Comparison of ENCODE assay signal across 10 cellular contexts in the genomic region with DNA sequence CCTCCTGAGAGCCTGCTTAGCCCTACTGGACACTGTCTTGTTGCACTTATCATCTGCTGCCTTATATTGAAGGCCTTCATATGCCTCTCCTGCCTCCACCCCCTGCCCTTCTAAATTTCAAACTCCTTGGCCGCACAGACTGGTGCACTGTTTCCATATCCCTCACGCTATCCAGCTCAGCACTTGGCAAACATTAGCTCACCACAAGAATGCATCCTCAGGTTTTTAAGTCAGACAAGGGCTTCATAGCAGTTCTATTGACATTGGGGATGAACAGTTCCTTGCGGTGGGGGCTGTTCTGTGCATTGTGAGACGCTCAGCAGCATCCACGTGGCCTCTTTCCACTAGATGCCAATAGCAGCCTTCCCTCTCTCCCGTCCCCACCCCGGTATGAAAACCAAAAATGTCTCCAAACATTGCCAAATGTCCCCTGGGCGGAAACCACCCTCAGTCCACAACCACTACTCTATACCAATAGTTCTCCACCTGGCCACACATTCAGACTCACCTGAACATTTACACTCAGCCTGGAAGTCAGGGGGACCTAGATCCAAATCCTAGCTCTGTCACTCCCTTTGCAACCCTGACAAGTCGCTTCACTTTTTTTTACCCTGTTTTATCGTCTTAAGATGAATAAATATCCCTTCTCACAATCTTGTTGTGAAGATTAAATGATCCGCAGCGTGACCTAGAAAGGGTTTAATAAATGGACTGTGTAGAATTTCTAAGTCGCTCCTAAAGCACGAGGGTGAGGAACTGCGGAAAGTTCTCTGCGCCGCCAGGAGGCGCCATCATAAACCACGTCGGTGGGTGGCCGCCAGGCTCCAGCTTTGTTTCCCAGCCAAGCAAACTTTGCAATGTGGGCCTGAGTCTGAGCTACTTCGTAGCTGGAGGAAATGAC. TPM values are rescaled to one million over a fixed set of nuclear protein-coding genes. Genes with fewer than 3 reads are reported as not detected.
A peak's percentile ranks its signal among the peaks of the same experiment; 100 is the strongest.
DNase-seq lines count a peak whose midpoint lies in the region; ATAC-seq and TF ChIP-seq lines count a peak whose summit lies in the region.
"Had no signal": no experiment of that assay in that cellular context is flagged by ENCODE, and none has a peak within 500 bp of the region (broad histone marks: within the 10 kb centered on the region; RNA-seq: fewer than 3 reads in every experiment).

No MANE protein-coding gene starts in this region.

- H3K27me3 ChIP-seq in DOHH2 (ENCODE audit: control insufficient read depth, low read length) (peaks cover 18% of the 10 kb centered on the region), Karpas-422 (ENCODE audit: low read length) (no peaks in the 10 kb centered on the region), lower lobe of right lung (ENCODE audit: low read depth) (peaks cover 10% of the 10 kb centered on the region), stomach (peaks cover 0 to 47% (median 0%) of the 10 kb centered on the region in 3 donors)

- H3K27ac Mint-ChIP-seq in WTC11, result no peak overlapping the region
- H3K27ac Mint-ChIP-seq: stimulated activated naive CD8-positive, alpha-beta T cell treated with anti-CD3 and anti-CD28 coated beads, Interleukin-15, Interleukin-2, amounts not matched to agents 100 ng/mL and 50 ng/mL, for 24 hours had no signal

- H3K9me3 ChIP-seq in DOHH2 (ENCODE audit: control insufficient read depth, insufficient read depth, low read length) (no peaks in the 10 kb centered on the region), Karpas-422 (ENCODE audit: low read length) (no peaks in the 10 kb centered on the region), lower lobe of right lung (no peaks in the 10 kb centered on the region), stomach (no peaks in the 10 kb centered on the region)

- H3K4me1 Mint-ChIP-seq in WTC11, result no peaks in the 10 kb centered on the region; the same call in 1 of the 2 replicates

- CTCF ChIA-PET in WTC11 (lab: Charles Lee), result interaction anchor here (0.5 to 7.2 kb wide), 50 partner anchors 8 to 1709 kb away, joined by 3 to 190 read pairs (median 4); a partner anchor contains a TSS

- no peaks in the 10 kb centered on the region for H3K36me3 Mint-ChIP-seq in WTC11

- POLR2A ChIA-PET in WTC11 (lab: Charles Lee), result interaction anchor here (1.0 kb wide), 1 partner anchor 68 kb away, joined by 4 read pairs; no protein-coding TSS in a partner anchor

- H3K27ac ChIP-seq in DOHH2 (ENCODE audit: low read depth, low read length), result no peak overlapping the region
- H3K27ac ChIP-seq in Karpas-422 (ENCODE audit: low read length), result no peak overlapping the region
- H3K27ac ChIP-seq in lower lobe of right lung, result no peak overlapping the region
- no peak overlapping the region for H3K27ac ChIP-seq in stomach

- H3K79me2 ChIP-seq in DOHH2 (ENCODE audit: control insufficient read depth, low read length) (no peaks in the 10 kb centered on the region), Karpas-422 (ENCODE audit: low read length) (no peaks in the 10 kb centered on the region)

- H3K36me3 ChIP-seq in DOHH2 (ENCODE audit: control insufficient read depth, low read length) (no peaks in the 10 kb centered on the region), Karpas-422 (ENCODE audit: insufficient read depth, low read length) (no peaks in the 10 kb centered on the region), lower lobe of right lung (no peaks in the 10 kb centered on the region), stomach (no peaks in the 10 kb centered on the region)

- no peak for TF ChIP-seq POLR2A in stomach (IDR thresholded peaks at IDR 0.05)

- intact Hi-C loops in lower lobe of right lung (cut with DNase I), result no loop called here
- intact Hi-C loops in stomach (cut with DNase I; ENCODE audit: low total_unique reads), result no loop called here

- H3K27me3 Mint-ChIP-seq in WTC11 (ENCODE audit: low read depth), result peaks cover 15% of the 10 kb centered on the region

- H2AFZ ChIP-seq in Karpas-422 (ENCODE audit: low read length), result no peak overlapping the region

- peak; percentile 87 for DNase-seq in Karpas-422
- DNase-seq in WTC11 (ENCODE audit: low spot score), result peak; percentile 74
- DNase-seq in choroid plexus epithelial cell (ENCODE audit: low read depth), result peak; percentile 72
- peak; percentile 83 for DNase-seq in lower lobe of right lung
- peak; percentile 61 for DNase-seq in stomach
- no peak for DNase-seq in KG1 (lab: John Stamatoyannopoulos, UW)
- DNase-seq in T1000 (lab: John Stamatoyannopoulos, UW), result no peak

- no peak overlapping the region for H3K4me2 ChIP-seq in DOHH2 (ENCODE audit: low read length)
- H3K4me2 ChIP-seq in Karpas-422 (ENCODE audit: low read depth, low read length, poor library complexity, severe bottlenecking), result no peak overlapping the region

- H3K4me3 Mint-ChIP-seq in WTC11, result no peak overlapping the region
- H3K4me3 Mint-ChIP-seq: stimulated activated naive CD8-positive, alpha-beta T cell treated with anti-CD3 and anti-CD28 coated beads, Interleukin-15, Interleukin-2, amounts not matched to agents 100 ng/mL and 50 ng/mL, for 24 hours had no signal

- peak; percentile 87 for TF ChIP-seq CTCF in DOHH2 (IDR thresholded peaks at IDR 0.05; ENCODE audit: low read depth, low read length, poor library complexity, severe bottlenecking)
- peak; percentile 71 for TF ChIP-seq CTCF in WTC11 (IDR thresholded peaks at IDR 0.05)
- peak; percentile 85 for TF ChIP-seq CTCF in choroid plexus epithelial cell (conservative IDR thresholded peaks at IDR 0.05; ENCODE audit: low read depth, low read length)
- peak; percentile 60 for TF ChIP-seq CTCF in lower lobe of right lung (IDR thresholded peaks at IDR 0.05)
- TF ChIP-seq CTCF in stomach (IDR thresholded peaks at IDR 0.05), result peak in 5 of 7 experiments; percentile 43 to 56 (median 50)

- no peaks in the 10 kb centered on the region for H3K9me3 Mint-ChIP-seq in WTC11
- H3K9me3 Mint-ChIP-seq: stimulated activated naive CD8-positive, alpha-beta T cell treated with anti-CD3 and anti-CD28 coated beads, Interleukin-15, Interleukin-2, amounts not matched to agents 100 ng/mL and 50 ng/mL, for 24 hours had no signal

- H3K4me1 ChIP-seq in DOHH2 (ENCODE audit: control insufficient read depth, low read length), result no peaks in the 10 kb centered on the region
- H3K4me1 ChIP-seq in Karpas-422 (ENCODE audit: low read length), result no peaks in the 10 kb centered on the region
- H3K4me1 ChIP-seq in lower lobe of right lung, result peaks cover 25% of the 10 kb centered on the region
- H3K4me1 ChIP-seq in stomach, result peaks cover 0 to 10% (median 5%) of the 10 kb centered on the region in 4 donors

- H3K9me2 ChIP-seq in DOHH2 (replicated peaks; ENCODE audit: control insufficient read depth, low read length) (no peaks in the 10 kb centered on the region), Karpas-422 (replicated peaks; ENCODE audit: insufficient read depth, low read length) (no peaks in the 10 kb centered on the region)

- no peaks in the 10 kb centered on the region for H3F3A ChIP-seq in DOHH2 (ENCODE audit: control insufficient read depth, insufficient read depth)

- peak; percentile 80 for ATAC-seq in WTC11
- ATAC-seq in lower lobe of right lung, result peak; percentile 86 to 87

- H4K20me1 ChIP-seq in DOHH2 (ENCODE audit: control insufficient read depth, insufficient read depth, low read depth, low read length), result no peaks in the 10 kb centered on the region
- no peaks in the 10 kb centered on the region for H4K20me1 ChIP-seq in Karpas-422 (ENCODE audit: insufficient read depth, low read depth, low read length)

- 16 to 19% (median 18%) methylated on average over 22 of the region's 22 CpGs for whole genome bisulfite sequencing in stomach, 5 donors

- H3K9ac ChIP-seq in Karpas-422 (ENCODE audit: low read length), result no peak overlapping the region

- H3K4me3 ChIP-seq in DOHH2 (ENCODE audit: low read length) (no peak overlapping the region), Karpas-422 (ENCODE audit: low read length) (no peak overlapping the region), choroid plexus epithelial cell (ENCODE audit: low read depth, low read length) (no peak overlapping the region), lower lobe of right lung (no peak overlapping the region), stomach (no peak overlapping the region)

- TF ChIP-seq EP300 in stomach (IDR thresholded peaks at IDR 0.05), result no peak

TF ChIP-seq in WTC11, 78 proteins besides CTCF, POLR2A, EP300 and RAD21 (continues in another document):
- TF ChIP-seq, protein P1, sequence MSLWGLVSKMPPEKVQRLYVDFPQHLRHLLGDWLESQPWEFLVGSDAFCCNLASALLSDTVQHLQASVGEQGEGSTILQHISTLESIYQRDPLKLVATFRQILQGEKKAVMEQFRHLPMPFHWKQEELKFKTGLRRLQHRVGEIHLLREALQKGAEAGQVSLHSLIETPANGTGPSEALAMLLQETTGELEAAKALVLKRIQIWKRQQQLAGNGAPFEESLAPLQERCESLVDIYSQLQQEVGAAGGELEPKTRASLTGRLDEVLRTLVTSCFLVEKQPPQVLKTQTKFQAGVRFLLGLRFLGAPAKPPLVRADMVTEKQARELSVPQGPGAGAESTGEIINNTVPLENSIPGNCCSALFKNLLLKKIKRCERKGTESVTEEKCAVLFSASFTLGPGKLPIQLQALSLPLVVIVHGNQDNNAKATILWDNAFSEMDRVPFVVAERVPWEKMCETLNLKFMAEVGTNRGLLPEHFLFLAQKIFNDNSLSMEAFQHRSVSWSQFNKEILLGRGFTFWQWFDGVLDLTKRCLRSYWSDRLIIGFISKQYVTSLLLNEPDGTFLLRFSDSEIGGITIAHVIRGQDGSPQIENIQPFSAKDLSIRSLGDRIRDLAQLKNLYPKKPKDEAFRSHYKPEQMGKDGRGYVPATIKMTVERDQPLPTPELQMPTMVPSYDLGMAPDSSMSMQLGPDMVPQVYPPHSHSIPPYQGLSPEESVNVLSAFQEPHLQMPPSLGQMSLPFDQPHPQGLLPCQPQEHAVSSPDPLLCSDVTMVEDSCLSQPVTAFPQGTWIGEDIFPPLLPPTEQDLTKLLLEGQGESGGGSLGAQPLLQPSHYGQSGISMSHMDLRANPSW (CRISPR knock-in tag; conservative IDR thresholded peaks at IDR 0.05; ENCODE audit: low read depth), result no peak
- no peak for TF ChIP-seq SP1 (CRISPR knock-in tag; conservative IDR thresholded peaks at IDR 0.05)

RNA-seq across cellular contexts. Expression of a gene that starts 3.6 kb away (rescaled TPM):
- not detected in 2 replicates for total RNA-seq in Karpas-422 (2014; rRNA removed; shearing (Covaris generic); ENCODE audit: low replicate concordance)
- total RNA-seq in WTC11 (2021), result not detected in 3 replicates
- 4.3 TPM for total RNA-seq in lower lobe of right lung
- not detected for total RNA-seq in stomach
- under 1 TPM in 2 of 3 donors, not detected in 1; 0.13 to 0.31 TPM for polyA plus RNA-seq in stomach
- total RNA-seq: T-helper 1 cell treated with Interleukin-12 subunit alpha and Interleukin-12 subunit beta and Interleukin-4 antibody, amounts not matched to agents 30 ng/mL and 1 ng/mL, for 36 hours had no signal

RNA-seq across cellular contexts. Expression of a gene that starts 37.4 kb away (rescaled TPM):
- not detected in 2 replicates for total RNA-seq in Karpas-422 (2014; rRNA removed; shearing (Covaris generic); ENCODE audit: low replicate concordance)
- 0.37 to 0.53 TPM (median 0.41 TPM) in 3 replicates for total RNA-seq in WTC11 (2021)
- 369 TPM for total RNA-seq in lower lobe of right lung
- total RNA-seq in stomach, result 10 to 100 TPM in 2 of 5 donors, 1 to 10 TPM in 1, not detected in 2; 5.5 to 16.2 (median 14.7) TPM
- polyA plus RNA-seq in stomach, result 10 to 100 TPM in 1 of 3 donors, 1 to 10 TPM in 2; 1.7 to 29.6 (median 7.8) TPM
- total RNA-seq: T-helper 1 cell treated with Interleukin-12 subunit alpha and Interleukin-12 subunit beta and Interleukin-4 antibody, amounts not matched to agents 30 ng/mL and 1 ng/mL, for 36 hours had no signal

RNA-seq across cellular contexts. Expression of a gene that starts 51.7 kb away (rescaled TPM):
- total RNA-seq in Karpas-422 (2014; rRNA removed; shearing (Covaris generic); ENCODE audit: low replicate concordance), result not detected in 2 replicates
- total RNA-seq in WTC11 (2021), result not detected in 3 replicates
- not detected for total RNA-seq in lower lobe of right lung
- not detected for total RNA-seq in stomach
- polyA plus RNA-seq in stomach, result not detected
- total RNA-seq: T-helper 1 cell treated with Interleukin-12 subunit alpha and Interleukin-12 subunit beta and Interleukin-4 antibody, amounts not matched to agents 30 ng/mL and 1 ng/mL, for 36 hours had no signal

RNA-seq across cellular contexts. Expression of a gene that starts 52.1 kb away (rescaled TPM):
- not detected in 2 replicates for total RNA-seq in Karpas-422 (2014; rRNA removed; shearing (Covaris generic); ENCODE audit: low replicate concordance)
- total RNA-seq in WTC11 (2021), result not detected in 3 replicates
- not detected for total RNA-seq in lower lobe of right lung
- not detected for total RNA-seq in stomach
- not detected for polyA plus RNA-seq in stomach
- total RNA-seq: T-helper 1 cell treated with Interleukin-12 subunit alpha and Interleukin-12 subunit beta and Interleukin-4 antibody, amounts not matched to agents 30 ng/mL and 1 ng/mL, for 36 hours had no signal

Comparison
In these comparisons a context has a peak if more than half of its experiments do, and no peak if none do; other contexts are left out.
1. DNase-seq: peak in Karpas-422 (single experiment), WTC11 (single experiment), choroid plexus epithelial cell (single experiment), lower lobe of right lung (single experiment) and stomach (single experiment); none in KG1 (single experiment) and T1000 (single experiment).
2. RNA of a gene that starts 37.4 kb away (total RNA-seq): 369 TPM in lower lobe of right lung (single experiment); 5.5 to 16.2 TPM in stomach, 0.37 to 0.53 TPM in WTC11 and not detected in Karpas-422; every median in the first group is over 10 times any median in the second.
3. Peak in every context shown above with its lines, with median percentiles within 50 percentile points of each other: CTCF ChIP-seq.